12 cellular contexts compared by ENCODE assay signal in the genomic region with DNA sequence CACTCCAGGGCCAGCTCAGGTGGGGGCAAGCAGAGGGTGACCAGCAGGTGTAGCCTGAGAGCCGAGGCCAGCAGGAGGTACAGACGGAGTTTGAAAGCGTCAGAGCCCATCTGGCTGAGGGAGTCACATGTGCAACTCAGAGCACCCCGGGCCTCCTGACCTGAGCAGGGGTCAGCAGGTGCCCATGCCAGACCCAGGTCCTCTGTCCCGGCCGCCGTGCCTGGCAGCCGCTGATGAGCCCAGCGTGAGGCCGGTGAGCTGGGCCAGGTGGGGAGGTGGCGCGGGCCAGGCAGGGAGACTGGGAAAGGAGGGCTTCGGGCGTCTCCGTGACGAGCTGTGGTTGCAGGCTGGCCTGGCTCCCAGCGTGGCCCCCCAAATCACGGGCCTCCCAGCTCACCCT.
DNase-seq lines count a peak whose midpoint lies in the region; ATAC-seq, FAIRE-seq and TF ChIP-seq lines count a peak whose summit lies in the region.
"Had no signal": no experiment of that assay in that cellular context is flagged by ENCODE, and none has a peak within 500 bp of the region (broad histone marks: within the 10 kb centered on the region; RNA-seq: fewer than 3 reads in every experiment).

No MANE protein-coding gene starts in this region.

- H3K4me3 ChIP-seq in OCI-LY3 (ENCODE audit: low read length): no peak overlapping the region
- H3K4me3 ChIP-seq in fibroblast of lung (replicated peaks in 1 of 4; ENCODE audit: control extremely low read depth in 1 of 4, insufficient read depth in 1 of 4, low read depth in 3 of 4, low read length in 4 of 4): no peak overlapping the region
- H3K4me3 ChIP-seq in small intestine (ENCODE audit: low read depth in 1 of 2, low read length in 2 of 2): no peak overlapping the region

- H3K79me2 ChIP-seq in OCI-LY3 (ENCODE audit: low read length) (no peaks in the 10 kb centered on the region), fibroblast of lung (ENCODE audit: control insufficient read depth, insufficient read depth, low read length) (no peaks in the 10 kb centered on the region)

- no peak for FAIRE-seq in small intestine (lab: Jason Lieb, UNC)
- FAIRE-seq: islet of Langerhans had no signal

- peaks cover 38% of the 10 kb centered on the region for H3K27me3 ChIP-seq in OCI-LY3 (ENCODE audit: low read depth, low read length)
- H3K27me3 ChIP-seq in fibroblast of lung (ENCODE audit: control insufficient read depth, insufficient read depth, low read length): no peaks in the 10 kb centered on the region
- no peaks in the 10 kb centered on the region for H3K27me3 ChIP-seq in small intestine (ENCODE audit: control insufficient read depth in 2 of 2, insufficient read depth in 2 of 2, low read length in 2 of 2)

- H3K9ac ChIP-seq in OCI-LY3 (ENCODE audit: low read length): no peak overlapping the region
- no peak overlapping the region for H3K9ac ChIP-seq in fibroblast of lung (ENCODE audit: insufficient read depth, low read length)

- ATAC-seq in GM21737 (IDR thresholded peaks at IDR 0.05; ENCODE audit: unreplicated experiment): no peak
- ATAC-seq: CD8-positive, alpha-beta T cell had no signal

- intact Hi-C loops in posterior vena cava (cut with DNase I): no loop called here

- H4K20me1 ChIP-seq in OCI-LY3 (ENCODE audit: insufficient read depth, low read length): no peaks in the 10 kb centered on the region
- no peaks in the 10 kb centered on the region for H4K20me1 ChIP-seq in fibroblast of lung (ENCODE audit: control insufficient read depth, extremely low read depth, insufficient read depth, low read length)

- H3K36me3 ChIP-seq in OCI-LY3 (replicated peaks; ENCODE audit: low read depth, low read length) (no peaks in the 10 kb centered on the region), fibroblast of lung (ENCODE audit: control insufficient read depth, insufficient read depth, low read length) (no peaks in the 10 kb centered on the region), small intestine (ENCODE audit: control insufficient read depth in 2 of 2, insufficient read depth in 2 of 2, low read length in 2 of 2) (no peaks in the 10 kb centered on the region)

- H2AFZ ChIP-seq in OCI-LY3 (ENCODE audit: low read depth, low read length): no peak overlapping the region
- H2AFZ ChIP-seq in fibroblast of lung (ENCODE audit: low read length): no peak overlapping the region

- H3K27ac ChIP-seq in OCI-LY3 (ENCODE audit: low read length) (no peak overlapping the region), fibroblast of lung (ENCODE audit: insufficient read depth, low read length) (peak overlapping the region; percentile 4), small intestine (ENCODE audit: low read depth in 1 of 2, low read length in 1 of 2) (peak overlapping the region in 1 of 2 donors; percentile 22)

- in situ Hi-C loops in G401 (cut with HindIII; ENCODE audit: low sequenced_read_pairs): no loop called here

- H3K4me1 ChIP-seq in OCI-LY3 (ENCODE audit: low read length): peaks cover 29% of the 10 kb centered on the region
- H3K4me1 ChIP-seq in fibroblast of lung (ENCODE audit: control insufficient read depth, extremely low read depth, insufficient read depth, low read length): peaks cover 11% of the 10 kb centered on the region
- H3K4me1 ChIP-seq in small intestine (ENCODE audit: control insufficient read depth in 2 of 2, insufficient read depth in 1 of 2, low read depth in 1 of 2, low read length in 1 of 2): no peaks in the 10 kb centered on the region

- TF ChIP-seq CTCF in OCI-LY3 (IDR thresholded peaks at IDR 0.05; ENCODE audit: low read depth, low read length) (no peak), fibroblast of lung (conservative IDR thresholded peaks at IDR 0.05 in 1 of 2, IDR thresholded peaks at IDR 0.05 in 1 of 2; ENCODE audit: low read depth in 1 of 2, low read length in 2 of 2) (no peak)

- peak; percentile 17 for DNase-seq in G401 (ENCODE audit: low spot score)
- no peak for DNase-seq in fibroblast of lung (ENCODE audit: low read depth in 2 of 2)
- peak; percentile 80 for DNase-seq in posterior vena cava (ENCODE audit: low spot score)
- DNase-seq in small intestine: no peak
- no peak for DNase-seq in DMS79 (lab: John Stamatoyannopoulos, UW)
- no peak for DNase-seq in DMS53 (lab: John Stamatoyannopoulos, UW)
- DNase-seq: activated gamma-delta T cell; stimulated activated naive CD4-positive, alpha-beta T cell treated with Interleukin-2 at 50 U/mL for 16 hours had no signal

- H3K9me3 ChIP-seq in OCI-LY3 (ENCODE audit: insufficient read depth, low read length) (no peaks in the 10 kb centered on the region), fibroblast of lung (ENCODE audit: control insufficient read depth, insufficient read depth, low read depth, low read length) (no peaks in the 10 kb centered on the region), small intestine (ENCODE audit: control insufficient read depth, low read depth) (no peaks in the 10 kb centered on the region)

- H3K4me2 ChIP-seq in OCI-LY3 (ENCODE audit: low read length): peak overlapping the region; percentile 71
- no peak overlapping the region for H3K4me2 ChIP-seq in fibroblast of lung (ENCODE audit: extremely low read depth, insufficient read depth, low read length)

- WGBS in small intestine, 3 donors: 89 to 90% (median 90%) methylated on average over 18 of the region's 18 CpGs

Comparison
In these comparisons a context has a peak if more than half of its experiments do, and no peak if none do; other contexts are left out.
1. DNase-seq: peak in G401 (single experiment) and posterior vena cava (single experiment); none in fibroblast of lung (0 of 2), small intestine (single experiment), DMS79 (single experiment) and DMS53 (single experiment).